In genomic region chr7:48350515-48350914, GRCh38 we compare ENCODE assay signal across 1 cellular context.
TF ChIP-seq lines count a peak whose summit lies in the region.

No MANE protein-coding gene starts in this region.

TF ChIP-seq in WTC11, 78 proteins besides CTCF, POLR2A, EP300 and RAD21 (continued from another document):
- TF ChIP-seq OVOL2 (CRISPR knock-in tag; IDR thresholded peaks at IDR 0.05; ENCODE audit: borderline replicate concordance) (no peak), MAX (CRISPR knock-in tag; IDR thresholded peaks at IDR 0.05) (no peak), TEAD4 (CRISPR knock-in tag; IDR thresholded peaks at IDR 0.05) (no peak), SMAD4 (CRISPR knock-in tag; IDR thresholded peaks at IDR 0.05) (no peak)
